In the genomic region with DNA sequence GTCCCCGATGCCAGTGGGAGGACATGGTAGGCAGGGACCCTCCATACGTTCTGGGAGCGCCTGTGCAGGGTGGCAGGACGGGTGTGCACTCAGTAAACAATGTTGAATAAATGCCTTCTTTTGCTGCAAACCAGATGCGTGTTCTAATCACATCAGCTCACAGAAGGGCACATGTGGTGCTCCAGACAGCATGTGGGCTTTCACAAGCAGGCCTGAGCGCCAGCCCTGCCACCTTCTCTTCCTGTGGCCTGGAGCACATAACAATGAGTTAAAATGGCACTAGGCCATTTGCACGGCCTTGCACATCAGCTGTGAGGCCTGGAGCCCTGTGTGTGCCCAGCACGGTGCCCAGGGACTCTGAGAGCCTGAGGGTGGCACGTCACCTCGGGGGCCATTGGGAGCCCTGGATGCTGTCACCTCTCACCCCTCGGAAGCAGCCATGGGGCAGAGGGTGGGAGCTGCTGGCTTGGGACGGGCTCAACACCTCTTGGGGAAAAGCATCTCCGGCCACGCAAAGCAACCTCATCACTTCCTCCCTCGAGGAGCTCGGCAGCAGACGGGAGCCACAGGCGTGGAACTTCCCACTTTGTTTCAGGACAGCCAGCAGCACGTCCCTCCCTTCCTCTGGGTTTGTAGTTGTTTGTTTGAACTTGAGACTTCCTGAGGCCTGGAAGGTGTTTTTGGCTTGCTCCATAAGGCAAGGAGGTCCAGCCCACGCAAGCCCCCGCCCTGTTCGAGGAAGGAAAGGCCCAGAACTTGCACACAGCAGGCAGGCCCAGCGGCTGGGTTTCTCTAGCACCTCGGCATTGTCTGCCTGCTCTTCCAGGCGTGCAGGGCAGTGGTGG, we compare ENCODE assay signal across 18 cellular contexts. TPM values are rescaled to one million over a fixed set of nuclear protein-coding genes. Genes with fewer than 3 reads are reported as not detected.
DNase-seq lines count a peak whose midpoint lies in the region; ATAC-seq lines count a peak whose summit lies in the region.
"Had no signal": no experiment of that assay in that cellular context is flagged by ENCODE, and none has a peak within 500 bp of the region (broad histone marks: within the 10 kb centered on the region; RNA-seq: fewer than 3 reads in every experiment).

No MANE protein-coding gene starts in this region.

- ATAC-seq in left lobe of liver (peak; percentile 27), GM19463 (IDR thresholded peaks at IDR 0.05; ENCODE audit: unreplicated experiment) (no peak), GM18873 (IDR thresholded peaks at IDR 0.05; ENCODE audit: low FRiP score, unreplicated experiment) (no peak), HG02973 (IDR thresholded peaks at IDR 0.05; ENCODE audit: unreplicated experiment) (no peak)
- ATAC-seq: activated CD4-positive, CD25-positive, alpha-beta regulatory T cell treated with anti-CD3 and anti-CD28 coated beads, Interleukin-2, amount 50 U/mL, for 24 hours; stimulated activated memory B cell treated with anti-CD40 and anti-IgM and Interleukin-4, amounts not matched to agents 10 μg/mL and 1 μg/mL and 100 μg/mL, for 72 hours had no signal

- peak overlapping the region; percentile 54 for H3K27ac ChIP-seq in cingulate gyrus (ENCODE audit: low read depth, low read length)
- peak overlapping the region in 11 of 21 experiments; percentile 9 to 83 (median 50) for H3K27ac ChIP-seq in skin epidermis
- H3K27ac ChIP-seq: ovary had no signal

- peak overlapping the region in 4 of 7 experiments; percentile 2 to 27 (median 20) for H3K4me3 ChIP-seq in skin epidermis

- peak; percentile 40 for DNase-seq in CD1c-positive myeloid dendritic cell (ENCODE audit: extremely low spot score)
- DNase-seq in left lobe of liver (ENCODE audit: low spot score), result no peak
- no peak for DNase-seq in HCEC 1CT
- DNase-seq: activated effector memory CD4-positive, alpha-beta T cell treated with Interleukin-2 at 50 U/mL for 16 hours; Caco-2; midbrain; NCI-H2029 treated with DMSO at 0.1 percent for 48 hours; NCI-H510A treated with DMSO at 0.1 percent for 48 hours; ovary; SIG-M5 had no signal

RNA-seq across cellular contexts. Expression of gene MCF2L, which starts 9.8 kb away (rescaled TPM):
- 14.9 TPM for total RNA-seq in left lobe of liver
- total RNA-seq: M059J had no signal
